ENCODE assay signal across 5 cellular contexts in the genomic region with DNA sequence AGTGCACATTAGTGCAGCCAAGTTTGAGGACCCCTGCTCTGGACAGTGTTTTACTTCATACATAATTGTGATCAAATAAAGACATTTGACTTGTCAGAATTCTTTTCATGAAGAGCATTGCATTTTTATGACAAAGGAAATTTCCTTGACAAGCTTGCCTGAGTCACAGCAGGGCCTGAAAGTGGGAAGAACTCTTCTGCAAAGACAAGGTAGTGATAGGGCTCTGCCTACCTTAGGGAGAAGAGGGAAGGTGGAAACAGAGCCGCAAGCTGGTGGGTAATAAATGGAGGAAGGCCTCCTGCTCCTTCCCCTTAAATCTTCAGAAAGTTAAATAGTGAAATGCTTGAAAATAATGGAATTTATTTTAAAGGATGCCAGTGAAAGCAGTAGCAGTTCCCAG.
"Had no signal": no experiment of that assay in that cellular context is flagged by ENCODE, and none has a peak within 500 bp of the region (broad histone marks: within the 10 kb centered on the region; RNA-seq: fewer than 3 reads in every experiment).

No MANE protein-coding gene starts in this region.

- DNase-seq: IMR-90, KBM-7 had no signal

- H3K4me1 Mint-ChIP-seq: IgD-negative memory B cell had no signal

- H3K9me3 Mint-ChIP-seq: IgD-negative memory B cell had no signal

- H3K27ac Mint-ChIP-seq: IgD-negative memory B cell had no signal

- H3K4me3 ChIP-seq: K562 had no signal

- H3K27ac ChIP-seq: HL-60 had no signal
